In the genomic region with DNA sequence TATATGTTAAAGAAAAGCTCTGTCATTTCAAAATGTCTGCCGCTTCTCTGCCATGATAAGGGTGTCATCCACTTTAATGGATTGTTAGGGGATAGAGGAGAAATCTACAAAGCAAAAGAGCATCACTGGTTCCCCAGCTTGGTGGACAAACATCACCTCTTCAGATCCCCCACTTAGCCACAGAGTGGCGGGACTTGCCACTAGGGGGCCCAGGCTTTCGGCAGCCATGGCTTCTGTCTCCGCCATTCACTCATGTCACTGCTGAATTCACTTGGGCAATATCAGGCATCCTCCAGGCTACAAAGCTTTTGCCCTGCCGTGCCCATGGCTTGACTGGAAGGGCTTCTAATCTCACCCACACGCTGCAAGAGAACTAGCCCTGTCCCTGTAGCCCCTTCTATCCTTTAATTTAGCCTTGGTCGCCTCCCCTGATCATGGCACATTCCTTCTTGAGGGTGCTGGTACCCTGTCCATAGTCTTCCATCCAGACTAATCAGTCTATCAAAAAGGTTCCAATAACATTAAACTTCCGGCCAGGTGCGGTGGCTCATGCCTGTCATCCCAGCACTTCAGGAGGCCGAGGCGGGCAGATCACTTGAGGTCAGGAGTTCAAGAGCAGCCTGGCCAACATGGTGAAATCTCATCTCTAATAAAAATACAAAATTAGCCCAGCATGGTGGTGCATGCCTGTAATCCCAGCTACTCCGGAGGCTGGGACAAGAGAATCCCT, we compare ENCODE assay signal across 8 cellular contexts. TPM values are rescaled to one million over a fixed set of nuclear protein-coding genes. Genes with fewer than 3 reads are reported as not detected.
DNase-seq lines count a peak whose midpoint lies in the region; ATAC-seq and TF ChIP-seq lines count a peak whose summit lies in the region.

No MANE protein-coding gene starts in this region.

- H3K9ac ChIP-seq in parathyroid adenoma, result no peak overlapping the region

- peak; percentile 86 for DNase-seq in AG20443 (ENCODE audit: low spot score)
- DNase-seq in H4 (ENCODE audit: low spot score), result peak; percentile 36
- DNase-seq in OCI-M1 (lab: John Stamatoyannopoulos, UW), result peak; percentile 78
- DNase-seq in activated T-cell treated with anti-CD3 and anti-CD28 coated beads, Interleukin-2, amount 50 U/mL, for 48 hours, result peak; percentile 79 to 83
- DNase-seq in fibroblast of the aortic adventitia (ENCODE audit: low read depth), result peak; percentile 37
- peak; percentile 79 for DNase-seq in upper lobe of right lung

- no peak overlapping the region for H3K4me3 ChIP-seq in fibroblast of the aortic adventitia (ENCODE audit: low read depth, low read length)
- H3K4me3 ChIP-seq in parathyroid adenoma (ENCODE audit: low read depth, low read length), result no peak overlapping the region
- H3K4me3 ChIP-seq in upper lobe of right lung, result no peak overlapping the region

- no peak overlapping the region for H3K4me2 ChIP-seq in parathyroid adenoma (ENCODE audit: low read length)

- TF ChIP-seq CTCF in fibroblast of the aortic adventitia (IDR thresholded peaks at IDR 0.05; ENCODE audit: insufficient read depth, low read length), result peak; percentile 82
- peak; percentile 64 for TF ChIP-seq CTCF in parathyroid adenoma (IDR thresholded peaks at IDR 0.05)
- TF ChIP-seq CTCF in upper lobe of right lung (IDR thresholded peaks at IDR 0.05), result peak; percentile 76

- no peak overlapping the region for H3K27ac ChIP-seq in parathyroid adenoma
- no peak overlapping the region for H3K27ac ChIP-seq in upper lobe of right lung

- intact Hi-C loops in upper lobe of right lung (cut with DNase I), result no loop called here

- H3K4me1 ChIP-seq in parathyroid adenoma (no peaks in the 10 kb centered on the region), upper lobe of right lung (no peaks in the 10 kb centered on the region)

- no peaks in the 10 kb centered on the region for H3K27me3 ChIP-seq in parathyroid adenoma (ENCODE audit: control insufficient read depth, insufficient read depth, low read length)
- no peaks in the 10 kb centered on the region for H3K27me3 ChIP-seq in upper lobe of right lung

- ATAC-seq in upper lobe of right lung (peak; percentile 87), HG02970 (IDR thresholded peaks at IDR 0.05; ENCODE audit: low FRiP score, unreplicated experiment) (no peak)

- H3K79me2 ChIP-seq in parathyroid adenoma, result no peaks in the 10 kb centered on the region

- no peaks in the 10 kb centered on the region for H3K9me3 ChIP-seq in parathyroid adenoma (ENCODE audit: control insufficient read depth, low read length)
- no peaks in the 10 kb centered on the region for H3K9me3 ChIP-seq in upper lobe of right lung

- peak overlapping the region; percentile 42 for H2AFZ ChIP-seq in parathyroid adenoma

- H3K36me3 ChIP-seq in parathyroid adenoma (ENCODE audit: control insufficient read depth, insufficient read depth, low read length) (no peaks in the 10 kb centered on the region), upper lobe of right lung (no peaks in the 10 kb centered on the region)

RNA-seq across cellular contexts. Expression of a gene that starts 34.7 kb away (rescaled TPM):
- total RNA-seq in H4 (2014; rRNA removed; shearing (Covaris generic)), result 0.08 TPM in 1 of 2 replicates, not detected in the other
- under 0.01 TPM in 1 of 2 replicates, not detected in the other for total RNA-seq in fibroblast of the aortic adventitia (ENCODE audit: low replicate concordance)
- 1.9 TPM for total RNA-seq in upper lobe of right lung

RNA-seq across cellular contexts. Expression of a gene that starts 36.3 kb away (rescaled TPM):
- 0.31 TPM in 1 of 2 replicates, not detected in the other for total RNA-seq in H4 (2014; rRNA removed; shearing (Covaris generic))
- total RNA-seq in fibroblast of the aortic adventitia (ENCODE audit: low replicate concordance), result 26.7 TPM in 1 of 2 replicates, not detected in the other
- total RNA-seq in upper lobe of right lung, result 3.2 TPM

Comparison
In these comparisons a context has a peak if more than half of its experiments do, and no peak if none do; other contexts are left out.
1. DNase-seq: peak in every context shown above with its lines; median percentile 86 in AG20443; 81 in activated T-cell treated with anti-CD3 and anti-CD28 coated beads, Interleukin-2, amount 50 U/mL, for 48 hours; 79 in upper lobe of right lung; 78 in OCI-M1; 37 in fibroblast of the aortic adventitia; 36 in H4.